31 cellular contexts compared by ENCODE assay signal in the genomic region with DNA sequence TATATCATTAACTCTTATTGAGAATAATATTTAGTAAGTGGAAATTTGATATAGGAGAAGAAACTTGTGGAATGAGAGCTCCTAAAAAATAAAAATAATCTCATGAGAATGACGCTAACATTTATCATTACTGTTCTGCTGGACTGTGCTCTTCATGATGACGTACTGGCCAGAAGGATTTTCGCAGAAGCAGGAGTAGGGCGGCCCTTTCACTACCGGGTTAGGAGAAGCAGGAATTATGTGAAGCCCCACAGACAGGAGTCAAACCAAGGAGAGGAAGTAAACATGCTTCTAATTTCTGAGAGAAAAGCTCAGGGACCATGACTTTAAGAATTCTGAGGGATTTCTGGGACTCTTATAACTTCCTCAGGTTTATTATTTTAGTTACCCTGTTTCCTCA.
"Had no signal": no experiment of that assay in that cellular context is flagged by ENCODE, and none has a peak within 500 bp of the region (broad histone marks: within the 10 kb centered on the region; RNA-seq: fewer than 3 reads in every experiment).

No MANE protein-coding gene starts in this region.

- H3K4me1 ChIP-seq: uterus had no signal

- H3K4me1 Mint-ChIP-seq: stimulated activated memory B cell treated with anti-CD40 and anti-IgM and Interleukin-4, amounts not matched to agents 10 μg/mL and 1 μg/mL and 100 μg/mL, for 72 hours had no signal

- H3K27me3 Mint-ChIP-seq: activated CD4-positive, alpha-beta T cell treated with anti-CD3 and anti-CD28 coated beads for 36 hours; activated naive CD4-positive, alpha-beta T cell treated with anti-CD3 and anti-CD28 coated beads, Interleukin-2, amount 10 ng/mL, durations not matched to agents 7 days and 5 days; central memory CD8-positive, alpha-beta T cell; progenitor cell of endocrine pancreas; stimulated activated memory B cell treated with anti-CD40 and anti-IgM and Interleukin-4, amounts not matched to agents 10 μg/mL and 1 μg/mL and 100 μg/mL, for 72 hours; stimulated activated naive CD8-positive, alpha-beta T cell treated with anti-CD3 and anti-CD28 coated beads, Interleukin-15, amount 100 ng/mL, for 72 hours; type B pancreatic cell had no signal

- H3K9me3 Mint-ChIP-seq: activated naive CD4-positive, alpha-beta T cell treated with anti-CD3 and anti-CD28 coated beads, Interleukin-2, amount 10 ng/mL, durations not matched to agents 7 days and 5 days; activated T-helper 1 cell treated with anti-CD3 and anti-CD28 coated beads, Interleukin-12 subunit alpha, Interleukin-12 subunit beta, Interleukin-2, Interleukin-4 antibody, amounts not matched to agents 30 ng/mL and 10 ng/mL and 1 ng/mL, durations not matched to agents 14 hours and 24 hours and 36 hours; central memory CD8-positive, alpha-beta T cell; immature natural killer cell; nephron; stimulated activated memory B cell treated with anti-CD40 and anti-IgM and Interleukin-4, amounts not matched to agents 10 μg/mL and 1 μg/mL and 100 μg/mL, for 72 hours; stimulated activated naive CD8-positive, alpha-beta T cell treated with anti-CD3 and anti-CD28 coated beads, Interleukin-15, amount 100 ng/mL, for 72 hours; type B pancreatic cell; WTC11 had no signal

- H3K27me3 ChIP-seq: gastroesophageal sphincter, left lung, neutrophil, ovary, sigmoid colon, uterus had no signal

- H3K36me3 Mint-ChIP-seq: WTC11 had no signal

- H3K27ac ChIP-seq: gastroesophageal sphincter, left lung, neutrophil, ovary, sigmoid colon had no signal

- ATAC-seq: activated CD4-positive, alpha-beta T cell treated with anti-CD3 and anti-CD28 coated beads for 36 hours; gastroesophageal sphincter; left lung; stimulated activated memory B cell treated with anti-CD40 and anti-IgM and Interleukin-4, amounts not matched to agents 10 μg/mL and 1 μg/mL and 100 μg/mL, for 72 hours; stimulated activated naive CD8-positive, alpha-beta T cell treated with anti-CD3 and anti-CD28 coated beads, Interleukin-15, amount 100 ng/mL, for 72 hours; WTC11 had no signal

- H3K9me3 ChIP-seq: gastroesophageal sphincter, left lung, neutrophil, ovary, sigmoid colon, uterus had no signal

- H3K4me3 Mint-ChIP-seq: activated CD4-positive, alpha-beta T cell treated with anti-CD3 and anti-CD28 coated beads for 36 hours; activated naive CD4-positive, alpha-beta T cell treated with anti-CD3 and anti-CD28 coated beads, Interleukin-2, amount 10 ng/mL, durations not matched to agents 7 days and 5 days; activated T-helper 1 cell treated with anti-CD3 and anti-CD28 coated beads, Interleukin-12 subunit alpha, Interleukin-12 subunit beta, Interleukin-2, Interleukin-4 antibody, amounts not matched to agents 30 ng/mL and 10 ng/mL and 1 ng/mL, durations not matched to agents 14 hours and 24 hours and 36 hours; central memory CD8-positive, alpha-beta T cell; immature natural killer cell; nephron; stimulated activated memory B cell treated with anti-CD40 and anti-IgM and Interleukin-4, amounts not matched to agents 10 μg/mL and 1 μg/mL and 100 μg/mL, for 72 hours; stimulated activated naive CD8-positive, alpha-beta T cell treated with anti-CD3 and anti-CD28 coated beads, Interleukin-15, amount 100 ng/mL, for 72 hours; type B pancreatic cell; WTC11 had no signal

- DNase-seq: activated CD4-positive, alpha-beta T cell treated with anti-CD3 and anti-CD28 coated beads for 36 hours; activated CD4-positive, alpha-beta T cell treated with anti-CD3 and anti-CD28 coated beads, Interleukin-2, amount 50 U/mL, for 48 hours; activated CD8-positive, alpha-beta memory T cell treated with anti-CD3 and anti-CD28 coated beads for 24 hours; activated effector memory CD4-positive, alpha-beta T cell treated with anti-CD3 and anti-CD28 coated beads, Interleukin-2, amount 50 U/mL, for 16 hours; activated naive CD4-positive, alpha-beta T cell treated with anti-CD3 and anti-CD28 coated beads, Interleukin-2, amount 10 ng/mL, durations not matched to agents 7 days and 5 days; amygdala; dermis blood vessel endothelial cell; effector CD4-positive, alpha-beta T cell; erythroblast; hypothalamus; immature natural killer cell; left lung; ovary; sigmoid colon; small intestine; stimulated activated CD4-positive, alpha-beta T cell treated with anti-CD3 and anti-CD28 coated beads, Interleukin-1b, Interleukin-23, amount 100 ng/mL, for 48 hours; stimulated activated CD4-positive, alpha-beta T cell treated with anti-CD3 and anti-CD28 coated beads, Interleukin-4, amount 100 ng/mL, for 4 hours; stimulated activated CD8-positive, alpha-beta memory T cell treated with anti-CD3 and anti-CD28 coated beads, Interleukin-4, amount 100 ng/mL, for 48 hours; stimulated activated naive CD8-positive, alpha-beta T cell treated with anti-CD3 and anti-CD28 coated beads, Interleukin-15, amount 100 ng/mL, for 72 hours; substantia nigra; T-helper 2 cell; uterus had no signal

- H3K36me3 ChIP-seq: gastroesophageal sphincter, left lung, neutrophil, ovary, uterus had no signal

- H3K4me3 ChIP-seq: gastroesophageal sphincter, left lung, ovary, sigmoid colon, uterus had no signal

- H3K27ac Mint-ChIP-seq: activated CD4-positive, alpha-beta T cell treated with anti-CD3 and anti-CD28 coated beads for 36 hours; activated naive CD4-positive, alpha-beta T cell treated with anti-CD3 and anti-CD28 coated beads, Interleukin-2, amount 10 ng/mL, durations not matched to agents 7 days and 5 days; activated T-helper 1 cell treated with anti-CD3 and anti-CD28 coated beads, Interleukin-12 subunit alpha, Interleukin-12 subunit beta, Interleukin-2, Interleukin-4 antibody, amounts not matched to agents 30 ng/mL and 10 ng/mL and 1 ng/mL, durations not matched to agents 14 hours and 24 hours and 36 hours; progenitor cell of endocrine pancreas; stimulated activated memory B cell treated with anti-CD40 and anti-IgM and Interleukin-4, amounts not matched to agents 10 μg/mL and 1 μg/mL and 100 μg/mL, for 72 hours; type B pancreatic cell had no signal
